14 cellular contexts compared by ENCODE assay signal in the genomic region with DNA sequence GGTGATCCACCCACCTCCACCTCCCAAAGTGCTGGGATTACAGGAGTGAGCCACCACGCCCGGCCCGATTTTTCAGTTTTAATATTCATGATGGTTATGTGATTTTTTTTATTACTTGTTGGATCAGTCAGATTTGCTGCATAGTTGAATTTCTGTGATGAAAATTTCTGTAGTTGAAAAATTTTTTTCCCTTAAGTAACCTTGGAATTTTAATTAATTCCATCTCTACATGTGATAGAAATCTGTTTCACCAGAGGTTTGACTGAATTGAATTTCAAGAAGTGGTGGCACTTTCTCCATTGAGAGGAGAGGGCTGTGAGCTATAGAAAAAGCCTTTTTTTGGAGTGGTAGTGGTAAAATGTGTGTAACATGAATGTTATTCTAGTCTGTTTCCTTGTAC.
"Had no signal": no experiment of that assay in that cellular context is flagged by ENCODE, and none has a peak within 500 bp of the region (broad histone marks: within the 10 kb centered on the region; RNA-seq: fewer than 3 reads in every experiment).

No MANE protein-coding gene starts in this region.

- H3K27me3 Mint-ChIP-seq: activated naive CD4-positive, alpha-beta T cell treated with anti-CD3 and anti-CD28 coated beads, Interleukin-2, amount 10 ng/mL, durations not matched to agents 7 days and 5 days had no signal

- H3K9me3 Mint-ChIP-seq: activated naive CD4-positive, alpha-beta T cell treated with anti-CD3 and anti-CD28 coated beads, Interleukin-2, amount 10 ng/mL, durations not matched to agents 7 days and 5 days; activated T-helper 2 cell treated with anti-CD3 and anti-CD28 coated beads, Interferon-gamma antibody, Interleukin-2, Interleukin-4, amounts not matched to agents 10 μg/mL and 5 μg/mL and 100 μg/mL, durations not matched to agents 14 hours and 24 hours and 36 hours had no signal

- DNase-seq: activated naive CD4-positive, alpha-beta T cell treated with anti-CD3 and anti-CD28 coated beads, Interleukin-2, amount 10 ng/mL, durations not matched to agents 7 days and 5 days; amniotic stem cell; dorsolateral prefrontal cortex; gastrocnemius medialis; left ventricle myocardium inferior; mesendoderm; pancreas; stimulated activated CD4-positive, alpha-beta T cell treated with anti-CD3 and anti-CD28 coated beads, Interleukin-4, amount 100 ng/mL, for 24 hours; tibial artery; uterus had no signal

- H3K4me3 Mint-ChIP-seq: activated naive CD4-positive, alpha-beta T cell treated with anti-CD3 and anti-CD28 coated beads, Interleukin-2, amount 10 ng/mL, durations not matched to agents 7 days and 5 days; neural progenitor cell had no signal

- H3K27ac Mint-ChIP-seq: activated naive CD4-positive, alpha-beta T cell treated with anti-CD3 and anti-CD28 coated beads, Interleukin-2, amount 10 ng/mL, durations not matched to agents 7 days and 5 days; activated T-helper 2 cell treated with anti-CD3 and anti-CD28 coated beads, Interferon-gamma antibody, Interleukin-2, Interleukin-4, amounts not matched to agents 10 μg/mL and 5 μg/mL and 100 μg/mL, durations not matched to agents 14 hours and 24 hours and 36 hours; neural progenitor cell had no signal

- ATAC-seq: activated CD4-positive, CD25-positive, alpha-beta regulatory T cell treated with anti-CD3 and anti-CD28 coated beads, Interleukin-2, amount 50 U/mL, for 24 hours; esophagus mucosa; gastrocnemius medialis had no signal
